ENCODE assay signal across 21 cellular contexts in the genomic region with DNA sequence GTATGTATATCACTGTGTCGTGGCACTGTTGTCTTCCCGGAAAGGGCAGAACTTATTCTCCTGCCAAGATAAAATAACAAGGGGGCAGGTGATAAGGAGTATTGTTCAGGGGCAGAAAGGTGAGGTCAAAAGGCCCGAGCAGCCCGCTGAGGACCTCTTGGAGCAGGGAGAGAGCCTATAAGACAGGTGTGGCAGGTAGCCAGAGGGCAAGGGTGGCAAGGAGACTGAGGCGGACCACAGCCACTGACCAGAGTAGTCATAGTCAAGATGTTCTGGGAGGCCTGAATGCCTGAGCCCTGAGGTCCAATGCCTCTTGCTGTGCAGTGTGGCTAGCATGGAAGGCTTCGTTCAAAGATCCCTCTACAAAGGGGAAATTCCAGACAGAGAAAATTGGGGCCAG. TPM values are rescaled to one million over a fixed set of nuclear protein-coding genes. Genes with fewer than 3 reads are reported as not detected.
DNase-seq lines count a peak whose midpoint lies in the region; TF ChIP-seq lines count a peak whose summit lies in the region.
"Had no signal": no experiment of that assay in that cellular context is flagged by ENCODE, and none has a peak within 500 bp of the region (broad histone marks: within the 10 kb centered on the region; RNA-seq: fewer than 3 reads in every experiment).

No MANE protein-coding gene starts in this region.

- H3K4me1 ChIP-seq in esophagus muscularis mucosa = no peaks in the 10 kb centered on the region
- no peaks in the 10 kb centered on the region for H3K4me1 ChIP-seq in right atrium auricular region
- H3K4me1 ChIP-seq: Caco-2 had no signal

- intact Hi-C loops in esophagus muscularis mucosa (cut with DNase I) = no loop called here

- no peaks in the 10 kb centered on the region for H3K27me3 Mint-ChIP-seq in osteocyte (ENCODE audit: unreplicated experiment)

- H3K27ac ChIP-seq in cingulate gyrus (ENCODE audit: low read depth, low read length) (peak overlapping the region; percentile 66), esophagus muscularis mucosa (replicated peaks in 1 of 4) (no peak overlapping the region), right atrium auricular region (no peak overlapping the region)
- H3K27ac ChIP-seq: BLaER1, C4-2B, GM23248 had no signal

- H3K9me3 ChIP-seq in esophagus muscularis mucosa (peaks cover 0 to 13% (median 6%) of the 10 kb centered on the region in 4 donors), right atrium auricular region (peaks cover 0 to 16% of the 10 kb centered on the region in 2 donors)
- H3K9me3 ChIP-seq: Caco-2 had no signal

- no peaks in the 10 kb centered on the region for H3K4me1 Mint-ChIP-seq in osteocyte (ENCODE audit: unreplicated experiment)
- H3K4me1 Mint-ChIP-seq: B cell; CD4-positive, CD25-positive, alpha-beta regulatory T cell had no signal

- TF ChIP-seq EP300 in esophagus muscularis mucosa (IDR thresholded peaks at IDR 0.05) = no peak

- H3K4me3 ChIP-seq in esophagus muscularis mucosa (no peak overlapping the region), right atrium auricular region (no peak overlapping the region)
- H3K4me3 ChIP-seq: BLaER1, GM12878, GM23248 had no signal

- H3K27me3 ChIP-seq in esophagus muscularis mucosa (no peaks in the 10 kb centered on the region), right atrium auricular region (no peaks in the 10 kb centered on the region)
- H3K27me3 ChIP-seq: BLaER1 had no signal

- WGBS in esophagus muscularis mucosa = 82% methylated on average over 6 of the region's 6 CpGs

- TF ChIP-seq CTCF in esophagus muscularis mucosa (IDR thresholded peaks at IDR 0.05) (no peak), osteocyte (IDR thresholded peaks at IDR 0.05) (no peak), right atrium auricular region (IDR thresholded peaks at IDR 0.05) (no peak)

- H3K36me3 Mint-ChIP-seq in osteocyte (ENCODE audit: unreplicated experiment) = no peaks in the 10 kb centered on the region
- H3K36me3 Mint-ChIP-seq: CD4-positive, CD25-positive, alpha-beta regulatory T cell; CD8-positive, alpha-beta T cell had no signal

- no peak overlapping the region for H3K4me3 Mint-ChIP-seq in osteocyte (ENCODE audit: unreplicated experiment)
- H3K4me3 Mint-ChIP-seq: B cell; CD4-positive, CD25-positive, alpha-beta regulatory T cell; CD8-positive, alpha-beta T cell had no signal

- H3K9me3 Mint-ChIP-seq in osteocyte (ENCODE audit: unreplicated experiment) = peaks cover 5% of the 10 kb centered on the region

- H3K36me3 ChIP-seq in esophagus muscularis mucosa = no peaks in the 10 kb centered on the region
- H3K36me3 ChIP-seq in right atrium auricular region = no peaks in the 10 kb centered on the region
- H3K36me3 ChIP-seq: BLaER1 had no signal

- peak; percentile 77 for DNase-seq in esophagus muscularis mucosa (ENCODE audit: extremely low spot score)
- DNase-seq in osteocyte (ENCODE audit: extremely low spot score, unreplicated experiment) = peak; percentile 54
- no peak for DNase-seq in right atrium auricular region (ENCODE audit: low spot score)
- no peak for DNase-seq in AML-193 (lab: John Stamatoyannopoulos, UW)
- no peak for DNase-seq in cerebellar nuclear complex (lab: John Stamatoyannopoulos, UW)
- no peak for DNase-seq in islet precursor cell
- DNase-seq: Caco-2; CD4-positive, CD25-positive, alpha-beta regulatory T cell; CD8-positive, alpha-beta T cell; DMS153; DMS79; EL; GDM1; GM23248; H7; HCEC 1CT had no signal

- H3K27ac Mint-ChIP-seq in osteocyte (ENCODE audit: unreplicated experiment) = no peak overlapping the region
- H3K27ac Mint-ChIP-seq: B cell; CD4-positive, CD25-positive, alpha-beta regulatory T cell; CD8-positive, alpha-beta T cell had no signal

- TF ChIP-seq POLR2A in esophagus muscularis mucosa (IDR thresholded peaks at IDR 0.05; ENCODE audit: low read depth) = no peak

RNA-seq across cellular contexts. Expression of gene OTUD7A, which starts 12.4 kb away (rescaled TPM):
- total RNA-seq in esophagus muscularis mucosa (1 to 10 TPM; 3.4 to 6.3 (median 5.4) TPM), osteocyte (1.7 and 2.3 TPM in 2 replicates), right atrium auricular region (1 to 10 TPM; 1.0 to 5.2 TPM)

Comparison
In these comparisons a context has a peak if more than half of its experiments do, and no peak if none do; other contexts are left out.
1. DNase-seq: peak in esophagus muscularis mucosa (single experiment) and osteocyte (single experiment); none in right atrium auricular region (single experiment), AML-193 (0 of 2), cerebellar nuclear complex (0 of 2) and islet precursor cell (single experiment).